Comparison of ENCODE assay signal across 21 cellular contexts in genomic region chr14:74601982-74602381, GRCh38. TPM values are rescaled to one million over a fixed set of nuclear protein-coding genes. Genes with fewer than 3 reads are reported as not detected.
DNase-seq lines count a peak whose midpoint lies in the region; ATAC-seq and TF ChIP-seq lines count a peak whose summit lies in the region.
"Had no signal": no experiment of that assay in that cellular context is flagged by ENCODE, and none has a peak within 500 bp of the region (broad histone marks: within the 10 kb centered on the region; RNA-seq: fewer than 3 reads in every experiment).

No MANE protein-coding gene starts in this region.

- no peak for TF ChIP-seq CTCF in ascending aorta (IDR thresholded peaks at IDR 0.05)
- TF ChIP-seq CTCF in hepatocyte (IDR thresholded peaks at IDR 0.05; ENCODE audit: poor library complexity), result no peak

- H3K4me3 ChIP-seq in ascending aorta (no peak overlapping the region), hepatocyte (no peak overlapping the region)

- H3K9me2 ChIP-seq in hepatocyte (replicated peaks; ENCODE audit: insufficient read depth), result no peaks in the 10 kb centered on the region

- H3K36me3 ChIP-seq in ascending aorta, result peaks cover 10 to 25% of the 10 kb centered on the region in 2 donors
- no peaks in the 10 kb centered on the region for H3K36me3 ChIP-seq in hepatocyte (replicated peaks; ENCODE audit: insufficient read depth, low read depth)
- H3K36me3 ChIP-seq: BE2C had no signal

- intact Hi-C loops in Right ventricle myocardium superior (cut with DNase I) (loop anchor here (10.0 kb wide), 1 partner anchor 97 kb away; no protein-coding TSS in a partner anchor), cardiac septum (cut with DNase I) (no loop called here), ascending aorta (cut with DNase I) (loop anchor here (2.0 to 5.0 kb wide), 2 partner anchors 35 to 49 kb away; no protein-coding TSS in a partner anchor)

- H3K9me3 ChIP-seq in ascending aorta, result no peaks in the 10 kb centered on the region
- no peaks in the 10 kb centered on the region for H3K9me3 ChIP-seq in hepatocyte (ENCODE audit: low read depth)
- H3K9me3 ChIP-seq: BE2C had no signal

- peak overlapping the region; percentile 44 for H3K4me2 ChIP-seq in hepatocyte

- no peaks in the 10 kb centered on the region for H3K79me2 ChIP-seq in hepatocyte

- peak; percentile 15 for ATAC-seq in Right ventricle myocardium superior (ENCODE audit: poor library complexity)
- ATAC-seq: SK-N-SH treated with all-trans-retinoic acid at 6 μM for 48 hours had no signal

- DNase-seq in Right ventricle myocardium superior, result no peak
- DNase-seq in cardiac septum (ENCODE audit: low spot score), result no peak
- DNase-seq in ascending aorta (ENCODE audit: low spot score in 2 of 2), result no peak
- peak; percentile 80 for DNase-seq in hepatocyte (ENCODE audit: low spot score)
- DNase-seq in NCI-H510A (lab: John Stamatoyannopoulos, UW), result no peak
- DNase-seq in NCI-H1105 (lab: John Stamatoyannopoulos, UW), result no peak
- no peak for DNase-seq in COR-L47 (lab: John Stamatoyannopoulos, UW)
- no peak for DNase-seq in activated CD4-positive, alpha-beta T cell treated with anti-CD3 and anti-CD28 coated beads for 4 hours
- DNase-seq: BE2C; Calu3; CD4-positive, CD25-positive, alpha-beta regulatory T cell; GF-D8; KG1; MV-4-11; NCI-H1436; NCI-H2029; NCI-H2171 treated with DMSO at 0.1 percent for 48 hours; NCI-H748 treated with DMSO at 0.1 percent for 48 hours; NK-92 treated with Interleukin-12 subunit alpha and Interleukin-12 subunit beta, amount 100 ng/mL, for 24 hours; SHP77 treated with DMSO at 0.1 percent for 48 hours had no signal

- no peaks in the 10 kb centered on the region for H4K20me1 ChIP-seq in hepatocyte (ENCODE audit: insufficient read depth, poor library complexity, severe bottlenecking)

- peaks cover 26 to 59% of the 10 kb centered on the region in 2 donors for H3K4me1 ChIP-seq in ascending aorta
- peaks cover 20% of the 10 kb centered on the region for H3K4me1 ChIP-seq in hepatocyte (ENCODE audit: insufficient read depth)
- H3K4me1 ChIP-seq: BE2C had no signal

- 44% methylated on average over 11 of the region's 11 CpGs for WGBS in hepatocyte (ENCODE audit: low lambda C conversion rate, missing lambda C conversion rate)

- H3K27me3 ChIP-seq in ascending aorta (no peaks in the 10 kb centered on the region), hepatocyte (no peaks in the 10 kb centered on the region)
- H3K27me3 ChIP-seq: BE2C had no signal

- peak overlapping the region; percentile 91 to 94 for H3K27ac ChIP-seq in ascending aorta
- no peak overlapping the region for H3K27ac ChIP-seq in hepatocyte

- H2AFZ ChIP-seq in hepatocyte, result no peak overlapping the region

RNA-seq across cellular contexts. Expression of gene LTBP2, which starts 10.1 kb away (rescaled TPM):
- total RNA-seq in Right ventricle myocardium superior (11.9 TPM), cardiac septum (93.7 TPM), ascending aorta (383 TPM), hepatocyte (3.0 and 8.6 TPM in 2 replicates)
- polyA plus RNA-seq in hepatocyte, result 6.7 and 7.6 TPM in 2 replicates
